ENCODE assay signal across 28 cellular contexts in genomic region chr10:130847170-130847569, GRCh38.
"Had no signal": no experiment of that assay in that cellular context is flagged by ENCODE, and none has a peak within 500 bp of the region (broad histone marks: within the 10 kb centered on the region; RNA-seq: fewer than 3 reads in every experiment).

No MANE protein-coding gene starts in this region.

- H3K36me3 ChIP-seq: ovary, right lobe of liver, sigmoid colon, stomach, thoracic aorta, thyroid gland, tibial nerve, upper lobe of left lung, vagina had no signal

- H3K27ac Mint-ChIP-seq: natural killer cell treated with Interleukin-12 subunit alpha and Interleukin-12 subunit beta and Interleukin-15 and Interleukin-18, amount 100 ng/mL, for 72 hours; nephron progenitor cell; progenitor cell of endocrine pancreas; stimulated activated effector memory CD8-positive, alpha-beta T cell treated with anti-CD3 and anti-CD28 coated beads, Interleukin-12 subunit alpha, Interleukin-12 subunit beta, amount 100 ng/mL, for 72 hours; stimulated activated naive B cell treated with anti-CD40 and anti-IgM and Interleukin-4, amounts not matched to agents 10 μg/mL and 1 μg/mL and 100 μg/mL, for 72 hours; stimulated activated naive CD8-positive, alpha-beta T cell treated with anti-CD3 and anti-CD28 coated beads, Interleukin-15, Interleukin-2, amounts not matched to agents 100 ng/mL and 50 ng/mL, for 24 hours had no signal

- H3K36me3 Mint-ChIP-seq: natural killer cell treated with Interleukin-12 subunit alpha and Interleukin-12 subunit beta and Interleukin-15 and Interleukin-18, amount 100 ng/mL, for 72 hours; stimulated activated effector memory CD8-positive, alpha-beta T cell treated with anti-CD3 and anti-CD28 coated beads, Interleukin-12 subunit alpha, Interleukin-12 subunit beta, amount 100 ng/mL, for 72 hours had no signal

- H3K27ac ChIP-seq: ovary, parathyroid adenoma, psoas muscle, right lobe of liver, sigmoid colon, stomach, thoracic aorta, thyroid gland, tibial nerve, upper lobe of left lung, vagina had no signal

- H3K4me3 Mint-ChIP-seq: natural killer cell treated with Interleukin-12 subunit alpha and Interleukin-12 subunit beta and Interleukin-15 and Interleukin-18, amount 100 ng/mL, for 72 hours; nephron progenitor cell; neural crest cell; stimulated activated effector memory CD8-positive, alpha-beta T cell treated with anti-CD3 and anti-CD28 coated beads, Interleukin-12 subunit alpha, Interleukin-12 subunit beta, amount 100 ng/mL, for 72 hours; stimulated activated naive B cell treated with anti-CD40 and anti-IgM and Interleukin-4, amounts not matched to agents 10 μg/mL and 1 μg/mL and 100 μg/mL, for 72 hours; stimulated activated naive CD8-positive, alpha-beta T cell treated with anti-CD3 and anti-CD28 coated beads, Interleukin-15, Interleukin-2, amounts not matched to agents 100 ng/mL and 50 ng/mL, for 24 hours had no signal

- H2AFZ ChIP-seq: parathyroid adenoma had no signal

- ATAC-seq: natural killer cell treated with Interleukin-12 subunit alpha and Interleukin-12 subunit beta and Interleukin-15 and Interleukin-18, amount 100 ng/mL, for 72 hours; psoas muscle; right cardiac atrium; right lobe of liver; stimulated activated effector memory CD8-positive, alpha-beta T cell treated with anti-CD3 and anti-CD28 coated beads, Interleukin-12 subunit alpha, Interleukin-12 subunit beta, amount 100 ng/mL, for 72 hours; stimulated activated naive B cell treated with anti-CD40 and anti-IgM and Interleukin-4, amounts not matched to agents 10 μg/mL and 1 μg/mL and 100 μg/mL, for 72 hours had no signal

- H3K27me3 ChIP-seq: ovary, right lobe of liver, sigmoid colon, stomach, thyroid gland, tibial nerve, upper lobe of left lung, vagina had no signal

- H3K9me3 Mint-ChIP-seq: neural crest cell had no signal

- H3K9me3 ChIP-seq: ovary, psoas muscle, right lobe of liver, sigmoid colon, thoracic aorta, thyroid gland, upper lobe of left lung, vagina had no signal

- H3K79me2 ChIP-seq: parathyroid adenoma had no signal

- H3K27me3 Mint-ChIP-seq: progenitor cell of endocrine pancreas; stimulated activated naive B cell treated with anti-CD40 and anti-IgM and Interleukin-4, amounts not matched to agents 10 μg/mL and 1 μg/mL and 100 μg/mL, for 72 hours; stimulated activated naive CD8-positive, alpha-beta T cell treated with anti-CD3 and anti-CD28 coated beads, Interleukin-15, Interleukin-2, amounts not matched to agents 100 ng/mL and 50 ng/mL, for 24 hours had no signal

- DNase-seq: nephron progenitor cell; occipital lobe; ovary; posterior cingulate gyrus; psoas muscle; right cardiac atrium; right lobe of liver; sigmoid colon; small intestine; stimulated activated CD4-positive, alpha-beta T cell treated with anti-CD3 and anti-CD28 coated beads, Interleukin-15, amount 100 ng/mL, for 24 hours; stimulated activated CD4-positive, alpha-beta T cell treated with anti-CD3 and anti-CD28 coated beads, Interleukin-2, amount 100 ng/mL, for 24 hours; stimulated activated CD4-positive, alpha-beta T cell treated with anti-CD3 and anti-CD28 coated beads, Interleukin-2, amount 100 ng/mL, for 48 hours; stimulated activated CD4-positive, alpha-beta T cell treated with anti-CD3 and anti-CD28 coated beads, Interleukin-4, amount 100 ng/mL, for 24 hours; stimulated activated naive B cell treated with anti-CD40 and anti-IgM and Interleukin-4, amounts not matched to agents 10 μg/mL and 1 μg/mL and 100 μg/mL, for 72 hours; stimulated activated naive CD4-positive, alpha-beta T cell treated with Interleukin-2 at 50 U/mL for 16 hours; stomach; thyroid gland; trophoblast cell; upper lobe of left lung had no signal

- H3K4me1 Mint-ChIP-seq: stimulated activated effector memory CD8-positive, alpha-beta T cell treated with anti-CD3 and anti-CD28 coated beads, Interleukin-12 subunit alpha, Interleukin-12 subunit beta, amount 100 ng/mL, for 72 hours; stimulated activated naive B cell treated with anti-CD40 and anti-IgM and Interleukin-4, amounts not matched to agents 10 μg/mL and 1 μg/mL and 100 μg/mL, for 72 hours had no signal

- H3K9ac ChIP-seq: parathyroid adenoma had no signal

- H3K4me1 ChIP-seq: parathyroid adenoma, psoas muscle, right lobe of liver, sigmoid colon, stomach, thyroid gland, tibial nerve, upper lobe of left lung, vagina had no signal

- H3K4me3 ChIP-seq: ovary, psoas muscle, right lobe of liver, sigmoid colon, stomach, thoracic aorta, thyroid gland, tibial nerve, upper lobe of left lung, vagina had no signal
